ENCODE assay signal across 1 cellular context in genomic region chr15:74997161-74997942, GRCh38.
TF ChIP-seq lines count a peak whose summit lies in the region.

No MANE protein-coding gene starts in this region.

TF ChIP-seq in HepG2, 621 proteins besides CTCF, POLR2A, EP300 and RAD21:
- TF ChIP-seq ZNF260 (CRISPR knock-in tag; IDR thresholded peaks at IDR 0.05; ENCODE audit: borderline replicate concordance, low read depth) (no peak), ZFP90 (CRISPR knock-in tag; IDR thresholded peaks at IDR 0.05; ENCODE audit: borderline replicate concordance) (0 out of 2 replicates have a peak, but pooled peaks have one; percentile 56)
